8 cellular contexts compared by ENCODE assay signal in the genomic region with DNA sequence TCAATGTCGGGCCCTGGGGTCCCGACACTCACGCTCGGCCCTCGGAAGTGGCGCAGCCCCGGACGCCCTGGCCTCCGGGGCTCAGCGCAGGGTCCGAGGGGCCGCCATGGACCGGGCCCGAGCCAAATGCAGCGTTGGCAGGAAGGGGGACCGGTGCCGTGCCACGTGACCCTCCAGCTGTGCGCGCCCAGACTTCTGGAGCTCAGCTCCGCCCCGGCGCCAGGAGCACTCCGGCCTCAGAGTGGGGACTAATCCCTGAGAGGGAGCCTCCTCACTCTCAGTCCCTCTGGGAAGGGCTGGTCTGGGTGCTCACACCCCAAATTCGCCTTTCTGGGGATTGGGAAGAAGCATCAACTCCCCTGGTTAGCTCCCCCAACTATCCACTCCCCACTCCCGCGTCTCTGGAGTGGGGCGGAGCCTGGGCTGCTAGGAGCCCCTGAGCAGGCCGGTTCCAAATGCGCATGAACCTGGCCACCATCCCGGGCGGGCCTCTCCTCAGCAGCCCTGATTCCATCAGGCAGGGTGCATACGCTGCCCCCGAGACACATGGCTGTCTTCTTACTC. TPM values are rescaled to one million over a fixed set of nuclear protein-coding genes. Genes with fewer than 3 reads are reported as not detected.
DNase-seq lines count a peak whose midpoint lies in the region; ATAC-seq and TF ChIP-seq lines count a peak whose summit lies in the region.

TSS of gene B3GNT9 (minus strand) at position 166 of the 564 bp plus-strand sequence. CDS start 513 bp downstream, outside the sequence.

- peaks cover 24% of the 10 kb centered on the region for H3K4me1 Mint-ChIP-seq in CD4-positive, alpha-beta T cell (ENCODE audit: low read depth)
- peaks cover 8% of the 10 kb centered on the region for H3K4me1 Mint-ChIP-seq in WTC11

- H3K27me3 ChIP-seq in CD4-positive, alpha-beta T cell (ENCODE audit: control insufficient read depth, insufficient read depth, low read length), result no peaks in the 10 kb centered on the region
- H3K27me3 ChIP-seq in upper lobe of right lung, result no peaks in the 10 kb centered on the region

- H3K4me1 ChIP-seq in mucosa of descending colon (ENCODE audit: low read depth) (peaks cover 20% of the 10 kb centered on the region), upper lobe of right lung (peaks cover 12% of the 10 kb centered on the region)

- peak within 1 kb of the TSS; percentile 24 for H3K4me3 ChIP-seq in mucosa of descending colon
- H3K4me3 ChIP-seq in upper lobe of right lung, result peak within 1 kb of the TSS; percentile 75

- CTCF ChIA-PET in CD4-positive, alpha-beta T cell (lab: Charles Lee), result interaction anchor here (0.6 to 1.3 kb wide), 4 partner anchors 9 to 133 kb away, joined by 3 to 4 read pairs (median 4); partner anchors contain the start of genes FBXL8 and TRADD
- CTCF ChIA-PET in WTC11 (lab: Charles Lee), result interaction anchor here (0.7 to 15.3 kb wide), 24 partner anchors 9 to 249 kb away, joined by 3 to 386 read pairs (median 5); partner anchors contain the start of genes CES3, ELMO3, FBXL8 and FHOD1

- intact Hi-C loops in CD4-positive, alpha-beta T cell (cut with DNase I, micrococcal nuclease), result no loop called here
- intact Hi-C loops in mucosa of descending colon (cut with DNase I, micrococcal nuclease), result loop anchor here in 1 of 2 donors (10.0 kb wide), 1 partner anchor 196 kb away; no protein-coding TSS in a partner anchor
- intact Hi-C loops in upper lobe of right lung (cut with DNase I), result loop anchor here (10.0 kb wide), 1 partner anchor 176 kb away; no protein-coding TSS in a partner anchor

- H3K4me3 Mint-ChIP-seq in CD4-positive, alpha-beta T cell, result peak within 1 kb of the TSS; percentile 79
- H3K4me3 Mint-ChIP-seq in WTC11, result peak within 1 kb of the TSS; percentile 75

- H3K36me3 ChIP-seq in mucosa of descending colon (ENCODE audit: low read depth), result peaks cover 11% of the 10 kb centered on the region
- H3K36me3 ChIP-seq in upper lobe of right lung, result peaks cover 26% of the 10 kb centered on the region

- H3K9me3 Mint-ChIP-seq in CD4-positive, alpha-beta T cell, result no peaks in the 10 kb centered on the region
- no peaks in the 10 kb centered on the region for H3K9me3 Mint-ChIP-seq in WTC11

- H3K27ac Mint-ChIP-seq in CD4-positive, alpha-beta T cell, result peak within 1 kb of the TSS; percentile 55
- no peak within 1 kb of the TSS for H3K27ac Mint-ChIP-seq in WTC11

- H3K36me3 Mint-ChIP-seq in CD4-positive, alpha-beta T cell (ENCODE audit: low read depth), result peaks cover 30% of the 10 kb centered on the region
- H3K36me3 Mint-ChIP-seq in WTC11, result peaks cover 12% of the 10 kb centered on the region

- H3K27me3 Mint-ChIP-seq in CD4-positive, alpha-beta T cell, result peaks cover 14% of the 10 kb centered on the region
- peaks cover 58% of the 10 kb centered on the region for H3K27me3 Mint-ChIP-seq in WTC11 (ENCODE audit: low read depth)

- POLR2A ChIA-PET in CD4-positive, alpha-beta T cell (lab: Charles Lee), result interaction anchor here (0.7 to 3.0 kb wide), 8 partner anchors 9 to 197 kb away, joined by 3 to 29 read pairs (median 5); partner anchors contain the start of genes CBFB, FBXL8, FHOD1 and HSF4
- POLR2A ChIA-PET in WTC11 (lab: Charles Lee), result interaction anchor here (0.9 to 1.1 kb wide), 3 partner anchors 19 to 193 kb away, joined by 3 to 4 read pairs (median 3); partner anchors contain the start of gene NOL3

- no peak within 1 kb of the TSS for H3K27ac ChIP-seq in CD4-positive, alpha-beta T cell (ENCODE audit: low read depth, low read length)
- H3K27ac ChIP-seq in upper lobe of right lung, result peak within 1 kb of the TSS; percentile 83

- H3K9me3 ChIP-seq in CD4-positive, alpha-beta T cell (ENCODE audit: control insufficient read depth, low read length), result no peaks in the 10 kb centered on the region
- H3K9me3 ChIP-seq in mucosa of descending colon, result no peaks in the 10 kb centered on the region
- no peaks in the 10 kb centered on the region for H3K9me3 ChIP-seq in upper lobe of right lung

- ATAC-seq in CD4-positive, alpha-beta T cell (ENCODE audit: poor library complexity), result peak; percentile 27
- peak; percentile 65 for ATAC-seq in GM19023 (IDR thresholded peaks at IDR 0.05; ENCODE audit: unreplicated experiment)
- peak; percentile 36 for ATAC-seq in WTC11
- ATAC-seq in esophagus mucosa, result peak; percentile 53
- peak; percentile 58 for ATAC-seq in mucosa of descending colon
- peak; percentile 76 for ATAC-seq in upper lobe of right lung

- peak in 1 of 10 experiments; percentile 11 for DNase-seq in CD4-positive, alpha-beta T cell
- DNase-seq in HT1080 (ENCODE audit: low read depth), result peak; percentile 26
- DNase-seq in WTC11 (ENCODE audit: low spot score), result peak; percentile 77
- peak; percentile 64 to 83 (median 74) for DNase-seq in mucosa of descending colon
- peak; percentile 91 for DNase-seq in upper lobe of right lung
- no peak for DNase-seq in cerebellar nuclear complex (lab: John Stamatoyannopoulos, UW)

- TF ChIP-seq CTCF in CD4-positive, alpha-beta T cell (IDR thresholded peaks at IDR 0.05), result no peak
- TF ChIP-seq CTCF in WTC11 (IDR thresholded peaks at IDR 0.05) (no peak), mucosa of descending colon (IDR thresholded peaks at IDR 0.05) (no peak), upper lobe of right lung (IDR thresholded peaks at IDR 0.05) (no peak)

TF ChIP-seq in WTC11, 78 proteins besides CTCF, POLR2A, EP300 and RAD21 (continues in another document):
- TF ChIP-seq NR2C2 (CRISPR knock-in tag; IDR thresholded peaks at IDR 0.05) (no peak), SMAD3 (CRISPR knock-in tag; IDR thresholded peaks at IDR 0.05; ENCODE audit: borderline replicate concordance) (peak; percentile 15; the same call in 1 of the 2 replicates), NR3C1 (CRISPR knock-in tag; conservative IDR thresholded peaks at IDR 0.05; ENCODE audit: low read depth) (no peak), JAZF1 (CRISPR knock-in tag; IDR thresholded peaks at IDR 0.05) (no peak), ZNF121 (CRISPR knock-in tag; IDR thresholded peaks at IDR 0.05) (no peak), ZNF317 (CRISPR knock-in tag; IDR thresholded peaks at IDR 0.05; ENCODE audit: borderline replicate concordance, low read depth) (no peak), ZNF396 (CRISPR knock-in tag; IDR thresholded peaks at IDR 0.05; ENCODE audit: borderline replicate concordance) (no peak), NFYB (CRISPR knock-in tag; conservative IDR thresholded peaks at IDR 0.05; ENCODE audit: low read depth) (no peak), GABPB1 (CRISPR knock-in tag; IDR thresholded peaks at IDR 0.05) (0 out of 2 replicates have a peak, but pooled peaks have one; percentile 23), FOXP4 (CRISPR knock-in tag; IDR thresholded peaks at IDR 0.05) (peak; percentile 65; the same call in 1 of the 2 replicates), ZNF219 (CRISPR knock-in tag; IDR thresholded peaks at IDR 0.05; ENCODE audit: borderline replicate concordance) (0 out of 2 replicates have a peak, but pooled peaks have one; percentile 0), MYBL2 (CRISPR knock-in tag; IDR thresholded peaks at IDR 0.05) (no peak), FOXP1 (CRISPR knock-in tag; IDR thresholded peaks at IDR 0.05; ENCODE audit: borderline replicate concordance) (no peak), SMAD4 (CRISPR knock-in tag; IDR thresholded peaks at IDR 0.05) (no peak)
- TF ChIP-seq, protein P1, sequence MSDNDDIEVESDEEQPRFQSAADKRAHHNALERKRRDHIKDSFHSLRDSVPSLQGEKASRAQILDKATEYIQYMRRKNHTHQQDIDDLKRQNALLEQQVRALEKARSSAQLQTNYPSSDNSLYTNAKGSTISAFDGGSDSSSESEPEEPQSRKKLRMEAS (CRISPR knock-in tag; IDR thresholded peaks at IDR 0.05), result peak; percentile 75

RNA-seq across cellular contexts. Expression of gene B3GNT9, which starts in this region (rescaled TPM):
- total RNA-seq in CD4-positive, alpha-beta T cell, result 1 to 10 TPM; 2.0 to 2.5 TPM
- 2.8 and 5.6 TPM in 2 replicates for total RNA-seq in HT1080 (2014; rRNA removed; shearing (Covaris generic))
- 3.5 and 4.3 TPM in 2 replicates for polyA plus RNA-seq in HT1080 (2015; cell fraction: cytosol; rRNA removed)
- 3.2 and 4.1 TPM in 2 replicates for polyA plus RNA-seq in HT1080 (2015; cell fraction: nucleus; rRNA removed)
- total RNA-seq in WTC11 (2021), result 6.4 to 7.8 TPM (median 7.6 TPM) in 3 replicates
- 3.7 TPM for total RNA-seq in esophagus mucosa
- total RNA-seq in mucosa of descending colon, result 1 to 10 TPM; 1.5 to 8.4 (median 4.0) TPM
- total RNA-seq in upper lobe of right lung, result 19.3 TPM

Comparison
In these comparisons a context has a peak if more than half of its experiments do, and no peak if none do; other contexts are left out.
1. DNase-seq: peak in HT1080 (single experiment), WTC11 (single experiment), mucosa of descending colon (3 of 3) and upper lobe of right lung (single experiment); none in cerebellar nuclear complex (0 of 2).
2. Peak in every context shown above with its lines, with median percentiles within 50 percentile points of each other: ATAC-seq.